ENCODE assay signal across 16 cellular contexts in the genomic region with DNA sequence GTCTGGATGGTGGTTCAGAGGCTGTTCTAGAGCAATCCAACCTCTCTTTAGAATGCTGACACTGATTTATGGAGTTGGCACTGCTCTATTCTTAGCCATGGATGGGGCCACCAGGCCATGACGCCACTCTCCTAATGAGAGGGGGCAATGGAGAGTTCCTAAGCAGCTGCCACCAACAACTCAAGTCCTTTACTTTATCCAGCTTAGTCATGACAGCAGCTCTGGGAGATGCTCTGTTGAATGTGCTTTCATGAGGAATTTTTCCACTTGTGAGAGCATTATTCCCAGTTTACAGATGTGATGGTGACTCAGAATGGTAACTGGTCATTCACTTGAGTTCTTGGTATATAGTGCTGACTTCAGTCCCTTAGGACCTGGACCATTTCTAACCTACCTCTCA.
"Had no signal": no experiment of that assay in that cellular context is flagged by ENCODE, and none has a peak within 500 bp of the region (broad histone marks: within the 10 kb centered on the region; RNA-seq: fewer than 3 reads in every experiment).

No MANE protein-coding gene starts in this region.

- H3K4me3 ChIP-seq: breast epithelium, gastroesophageal sphincter had no signal

- H3K4me1 ChIP-seq: breast epithelium, gastroesophageal sphincter had no signal

- ATAC-seq: activated CD8-positive, alpha-beta T cell treated with anti-CD3 and anti-CD28 coated beads, Interleukin-2, amount 10 ng/mL, durations not matched to agents 7 days and 5 days; effector memory CD8-positive, alpha-beta T cell; gastroesophageal sphincter; left lobe of liver; naive thymus-derived CD4-positive, alpha-beta T cell; stimulated activated effector memory CD8-positive, alpha-beta T cell treated with anti-CD3 and anti-CD28 coated beads, Interleukin-12 subunit alpha, Interleukin-12 subunit beta, amount 100 ng/mL, for 72 hours had no signal

- H3K27ac ChIP-seq: breast epithelium, epithelial cell of prostate, gastroesophageal sphincter had no signal

- H3K9me3 ChIP-seq: breast epithelium, gastroesophageal sphincter had no signal

- H3K27me3 ChIP-seq: breast epithelium, gastroesophageal sphincter had no signal

- H3K36me3 ChIP-seq: breast epithelium, gastroesophageal sphincter had no signal

- DNase-seq: activated B cell treated with CpG ODN at 0.5 μM for 24 hours; activated CD4-positive, alpha-beta T cell treated with anti-CD3 and anti-CD28 coated beads for 48 hours; activated CD8-positive, alpha-beta memory T cell treated with anti-CD3 and anti-CD28 coated beads, Interleukin-2, amount 50 U/mL, for 4 hours; activated CD8-positive, alpha-beta T cell treated with anti-CD3 and anti-CD28 coated beads, Interleukin-2, amount 10 ng/mL, durations not matched to agents 7 days and 5 days; activated naive CD8-positive, alpha-beta T cell treated with anti-CD3 and anti-CD28 coated beads, Interleukin-2, amount 10 ng/mL, durations not matched to agents 7 days and 5 days; cerebellar nuclear complex; effector memory CD8-positive, alpha-beta T cell; islet precursor cell; naive thymus-derived CD4-positive, alpha-beta T cell; retina; T-helper 2 cell had no signal
